ENCODE assay signal across 9 cellular contexts in genomic region chr12:4809449-4810218, GRCh38.
DNase-seq lines count a peak whose midpoint lies in the region; TF ChIP-seq lines count a peak whose summit lies in the region.
"Had no signal": no experiment of that assay in that cellular context is flagged by ENCODE, and none has a peak within 500 bp of the region (broad histone marks: within the 10 kb centered on the region; RNA-seq: fewer than 3 reads in every experiment).

No MANE protein-coding gene starts in this region.

- peaks cover 29% of the 10 kb centered on the region for H3K27me3 Mint-ChIP-seq in activated naive CD8-positive, alpha-beta T cell
- H3K27me3 Mint-ChIP-seq in stimulated activated naive CD8-positive, alpha-beta T cell treated with anti-CD3 and anti-CD28 coated beads, Interleukin-15, Interleukin-2, amounts not matched to agents 100 ng/mL and 50 ng/mL, for 24 hours = peaks cover 38% of the 10 kb centered on the region

- H3K4me3 ChIP-seq in kidney epithelial cell (ENCODE audit: low read depth, low read length) = peak overlapping the region; percentile 40
- H3K4me3 ChIP-seq: A549 had no signal

- peaks cover 9% of the 10 kb centered on the region for H3K36me3 Mint-ChIP-seq in activated naive CD8-positive, alpha-beta T cell
- H3K36me3 Mint-ChIP-seq in stimulated activated naive CD8-positive, alpha-beta T cell treated with anti-CD3 and anti-CD28 coated beads, Interleukin-15, Interleukin-2, amounts not matched to agents 100 ng/mL and 50 ng/mL, for 24 hours (ENCODE audit: low read depth) = no peaks in the 10 kb centered on the region

- H3K4me1 Mint-ChIP-seq in activated naive CD8-positive, alpha-beta T cell (ENCODE audit: low read depth) = peaks cover 47% of the 10 kb centered on the region
- peaks cover 41% of the 10 kb centered on the region for H3K4me1 Mint-ChIP-seq in stimulated activated naive CD8-positive, alpha-beta T cell treated with anti-CD3 and anti-CD28 coated beads, Interleukin-15, Interleukin-2, amounts not matched to agents 100 ng/mL and 50 ng/mL, for 24 hours (ENCODE audit: low read depth)

- H3K4me3 Mint-ChIP-seq in activated naive CD8-positive, alpha-beta T cell = peak overlapping the region; percentile 63
- peak overlapping the region; percentile 54 for H3K4me3 Mint-ChIP-seq in stimulated activated naive CD8-positive, alpha-beta T cell treated with anti-CD3 and anti-CD28 coated beads, Interleukin-15, Interleukin-2, amounts not matched to agents 100 ng/mL and 50 ng/mL, for 24 hours

- no peak overlapping the region for H3K27ac Mint-ChIP-seq in activated naive CD8-positive, alpha-beta T cell
- H3K27ac Mint-ChIP-seq in stimulated activated naive CD8-positive, alpha-beta T cell treated with anti-CD3 and anti-CD28 coated beads, Interleukin-15, Interleukin-2, amounts not matched to agents 100 ng/mL and 50 ng/mL, for 24 hours = no peak overlapping the region

- H3K36me3 ChIP-seq in kidney epithelial cell (ENCODE audit: control insufficient read depth, insufficient read depth, low read length) = no peaks in the 10 kb centered on the region

- no peak for TF ChIP-seq CTCF in kidney epithelial cell (IDR thresholded peaks at IDR 0.05; ENCODE audit: insufficient read depth, low read length, poor library complexity, severe bottlenecking)

- H3K27me3 ChIP-seq in kidney epithelial cell (ENCODE audit: control insufficient read depth, insufficient read depth, low read length) = peaks cover 27% of the 10 kb centered on the region

- H3K9me3 Mint-ChIP-seq in activated naive CD8-positive, alpha-beta T cell (ENCODE audit: low read depth) = no peaks in the 10 kb centered on the region
- H3K9me3 Mint-ChIP-seq in stimulated activated naive CD8-positive, alpha-beta T cell treated with anti-CD3 and anti-CD28 coated beads, Interleukin-15, Interleukin-2, amounts not matched to agents 100 ng/mL and 50 ng/mL, for 24 hours = no peaks in the 10 kb centered on the region

- peak; percentile 26 to 89 (median 86) for DNase-seq in NCI-H1417 (lab: John Stamatoyannopoulos, UW)
- no peak for DNase-seq in NCI-H1417 treated with DMSO at 0.1 percent for 48 hours (lab: John Stamatoyannopoulos, UW)
- no peak for DNase-seq in kidney epithelial cell (ENCODE audit: low read depth)
- no peak for DNase-seq in NOMO-1 treated with dmso at 0.1 percent for 144 hours (lab: John Stamatoyannopoulos, UW; ENCODE audit: unreplicated experiment)
- no peak for DNase-seq in cerebellar cortex (ENCODE audit: low spot score)
- DNase-seq in NCI-H526 treated with DMSO at 0.1 percent for 48 hours (lab: John Stamatoyannopoulos, UW) = no peak

Comparison
In these comparisons a context has a peak if more than half of its experiments do, and no peak if none do; other contexts are left out.
1. DNase-seq: peak in NCI-H1417 (3 of 3); none in NCI-H1417 treated with DMSO at 0.1 percent for 48 hours (single experiment), kidney epithelial cell (single experiment), NOMO-1 treated with dmso at 0.1 percent for 144 hours (single experiment), cerebellar cortex (single experiment) and NCI-H526 treated with DMSO at 0.1 percent for 48 hours (single experiment).